Comparison of ENCODE assay signal across 10 cellular contexts in the genomic region with DNA sequence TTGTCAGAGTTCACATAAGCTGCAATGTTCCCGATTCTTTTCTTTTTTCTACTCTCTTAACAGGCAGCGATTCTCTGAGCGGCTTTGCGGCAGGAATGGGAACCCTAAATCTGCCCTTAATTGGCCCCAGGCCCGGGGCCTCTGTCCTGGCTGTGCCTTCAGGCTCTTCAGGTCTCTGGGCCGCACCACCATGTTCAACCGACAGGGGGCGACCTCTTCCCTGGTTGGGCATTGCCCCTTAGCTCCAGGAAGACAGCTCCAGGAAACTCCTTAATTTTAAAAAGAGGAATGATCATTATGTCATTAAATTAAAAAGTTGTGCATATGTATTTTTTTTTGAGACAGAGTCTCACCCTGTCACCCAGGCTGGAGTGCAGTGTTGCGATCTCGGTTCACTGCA. TPM values are rescaled to one million over a fixed set of nuclear protein-coding genes. Genes with fewer than 3 reads are reported as not detected.
DNase-seq lines count a peak whose midpoint lies in the region; ATAC-seq and TF ChIP-seq lines count a peak whose summit lies in the region.
"Had no signal": no experiment of that assay in that cellular context is flagged by ENCODE, and none has a peak within 500 bp of the region (broad histone marks: within the 10 kb centered on the region; RNA-seq: fewer than 3 reads in every experiment).

No MANE protein-coding gene starts in this region.

- no peak for ATAC-seq in HG02852 (IDR thresholded peaks at IDR 0.05; ENCODE audit: unreplicated experiment)

- TF ChIP-seq CTCF in A673 (conservative IDR thresholded peaks at IDR 0.05; ENCODE audit: low read depth, low read length), result peak; percentile 47
- peak; percentile 38 for TF ChIP-seq CTCF in GM13977 (IDR thresholded peaks at IDR 0.05; ENCODE audit: extremely low read depth, insufficient read depth, missing control alignments)

- no TSS peak for BruUV-seq in A673 (replicated peaks; lab: Mats Ljungman, UMichigan)

- H3K9me3 ChIP-seq in A673 (ENCODE audit: low read depth, low read length, poor library complexity, severe bottlenecking), result peaks cover 4% of the 10 kb centered on the region

- H3K4me1 ChIP-seq in A673 (ENCODE audit: insufficient read depth, low read length, poor library complexity, severe bottlenecking), result no peaks in the 10 kb centered on the region

- H3K36me3 Mint-ChIP-seq in activated CD4-positive, alpha-beta T cell treated with anti-CD3 and anti-CD28 coated beads, Interleukin-2, amount 10 ng/mL, durations not matched to agents 7 days and 5 days (ENCODE audit: low read depth), result no peaks in the 10 kb centered on the region

- peaks cover 6% of the 10 kb centered on the region for H3K27me3 Mint-ChIP-seq in activated CD4-positive, alpha-beta T cell treated with anti-CD3 and anti-CD28 coated beads, Interleukin-2, amount 10 ng/mL, durations not matched to agents 7 days and 5 days

- CTCF ChIA-PET in A673 (lab: Charles Lee), result interaction anchor here (0.6 kb wide), 1 partner anchor 55 kb away, joined by 3 read pairs; no protein-coding TSS in a partner anchor
- CTCF ChIA-PET in activated CD4-positive, alpha-beta T cell treated with anti-CD3 and anti-CD28 coated beads, Interleukin-2, amount 10 ng/mL, durations not matched to agents 7 days and 5 days (lab: Charles Lee), result no interaction called here

- no peak overlapping the region for H3K27ac Mint-ChIP-seq in activated CD4-positive, alpha-beta T cell treated with anti-CD3 and anti-CD28 coated beads, Interleukin-2, amount 10 ng/mL, durations not matched to agents 7 days and 5 days

- intact Hi-C loops in A673 (cut with micrococcal nuclease; ENCODE audit: unreplicated experiment), result no loop called here

- no peak overlapping the region for H3K4me3 Mint-ChIP-seq in activated CD4-positive, alpha-beta T cell treated with anti-CD3 and anti-CD28 coated beads, Interleukin-2, amount 10 ng/mL, durations not matched to agents 7 days and 5 days

- no peak overlapping the region for H3K27ac ChIP-seq in A673 (ENCODE audit: low read depth, low read length, poor library complexity, severe bottlenecking)

- no peak for DNase-seq in A673 (ENCODE audit: low spot score)
- no peak for DNase-seq in GM13977 (ENCODE audit: low spot score)
- peak; percentile 19 for DNase-seq in activated CD4-positive, alpha-beta T cell treated with anti-CD3 and anti-CD28 coated beads, Interleukin-2, amount 10 ng/mL, durations not matched to agents 7 days and 5 days
- peak; percentile 26 for DNase-seq in germinal center (ENCODE audit: low spot score)
- no peak for DNase-seq in NCI-H1092 treated with DMSO at 0.1 percent for 48 hours (lab: John Stamatoyannopoulos, UW)
- DNase-seq in cortex of kidney (lab: John Stamatoyannopoulos, UW), result no peak
- no peak for DNase-seq in SHP77 (lab: John Stamatoyannopoulos, UW)
- DNase-seq: NCI-H2081 treated with DMSO at 0.1 percent for 48 hours had no signal

- POLR2A ChIA-PET in A673 (lab: Charles Lee; ENCODE audit: low non-redundant PET), result no interaction called here
- POLR2A ChIA-PET in activated CD4-positive, alpha-beta T cell treated with anti-CD3 and anti-CD28 coated beads, Interleukin-2, amount 10 ng/mL, durations not matched to agents 7 days and 5 days (lab: Charles Lee), result no interaction called here

- peaks cover 3% of the 10 kb centered on the region for H3K9me3 Mint-ChIP-seq in activated CD4-positive, alpha-beta T cell treated with anti-CD3 and anti-CD28 coated beads, Interleukin-2, amount 10 ng/mL, durations not matched to agents 7 days and 5 days

- H3K27me3 ChIP-seq in A673 (replicated peaks; ENCODE audit: insufficient read depth, low read depth, low read length, poor library complexity), result no peaks in the 10 kb centered on the region

- in situ Hi-C loops in GM13977 (cut with MboI; ENCODE audit: low pct_unique_long_range_greater_than_20kb, low sequenced_read_pairs, unreplicated experiment), result no loop called here

- no peaks in the 10 kb centered on the region for H3K36me3 ChIP-seq in A673 (ENCODE audit: insufficient read depth, low read length, poor library complexity, severe bottlenecking)

- H3K4me3 ChIP-seq in A673 (ENCODE audit: low read depth, low read length, poor library complexity, severe bottlenecking), result no peak overlapping the region

- no peaks in the 10 kb centered on the region for H3K4me1 Mint-ChIP-seq in activated CD4-positive, alpha-beta T cell treated with anti-CD3 and anti-CD28 coated beads, Interleukin-2, amount 10 ng/mL, durations not matched to agents 7 days and 5 days

RNA-seq across cellular contexts. Expression of a gene that starts 20.3 kb away (rescaled TPM):
- total RNA-seq in A673 (2021), result 0.88 and 3.1 TPM in 2 replicates
- total RNA-seq in activated CD4-positive, alpha-beta T cell treated with anti-CD3 and anti-CD28 coated beads, Interleukin-2, amount 10 ng/mL, durations not matched to agents 7 days and 5 days, result not detected
- total RNA-seq: myocyte had no signal

Comparison
In these comparisons a context has a peak if more than half of its experiments do, and no peak if none do; other contexts are left out.
1. DNase-seq: peak in activated CD4-positive, alpha-beta T cell treated with anti-CD3 and anti-CD28 coated beads, Interleukin-2, amount 10 ng/mL, durations not matched to agents 7 days and 5 days (single experiment) and germinal center (single experiment); none in A673 (single experiment), GM13977 (single experiment), NCI-H1092 treated with DMSO at 0.1 percent for 48 hours (single experiment), cortex of kidney (single experiment) and SHP77 (0 of 2).